ENCODE assay signal across 20 cellular contexts in genomic region chr14:31275731-31276130, GRCh38.
"Had no signal": no experiment of that assay in that cellular context is flagged by ENCODE, and none has a peak within 500 bp of the region (broad histone marks: within the 10 kb centered on the region; RNA-seq: fewer than 3 reads in every experiment).

No MANE protein-coding gene starts in this region.

- ATAC-seq: activated T-cell treated with anti-CD3 and anti-CD28 coated beads, Interleukin-2, amount 50 U/mL, for 72 hours; lower lobe of right lung; stimulated activated memory B cell treated with anti-CD40 and anti-IgM and Interleukin-4, amounts not matched to agents 10 μg/mL and 1 μg/mL and 100 μg/mL, for 72 hours had no signal

- DNase-seq: activated CD4-positive, CD25-positive, alpha-beta regulatory T cell treated with anti-CD3 and anti-CD28 coated beads, Interleukin-2, amount 50 U/mL, for 72 hours; activated CD8-positive, alpha-beta memory T cell treated with anti-CD3 and anti-CD28 coated beads for 24 hours; activated CD8-positive, alpha-beta memory T cell treated with anti-CD3 and anti-CD28 coated beads, Interleukin-2, amount 50 U/mL, for 48 hours; activated effector memory CD4-positive, alpha-beta T cell treated with anti-CD3 and anti-CD28 coated beads, Interleukin-2, amount 50 U/mL, for 16 hours; activated naive CD4-positive, alpha-beta T cell treated with anti-CD3 and anti-CD28 coated beads, Interleukin-2, amount 50 U/mL, for 16 hours; activated T-cell treated with anti-CD3 and anti-CD28 coated beads, Interleukin-2, amount 50 U/mL, for 72 hours; aorta; hypothalamus; lower lobe of right lung; midbrain; sigmoid colon; stimulated activated CD4-positive, alpha-beta T cell treated with anti-CD3 and anti-CD28 coated beads, Interleukin-4, amount 100 ng/mL, for 4 hours; testis had no signal

- H3K9me3 ChIP-seq: testis had no signal

- H3K79me2 ChIP-seq: parathyroid adenoma had no signal

- H3K9ac ChIP-seq: parathyroid adenoma had no signal

- FAIRE-seq: frontal cortex, keratinocyte had no signal

- H3K4me1 ChIP-seq: breast epithelium, lower lobe of right lung, parathyroid adenoma, sigmoid colon, testis had no signal

- H2AFZ ChIP-seq: parathyroid adenoma had no signal

- H3K27ac ChIP-seq: breast epithelium, coronary artery, lower lobe of right lung, parathyroid adenoma, sigmoid colon, testis, VCaP had no signal

- H3K27me3 ChIP-seq: breast epithelium, sigmoid colon, testis had no signal

- H3K36me3 ChIP-seq: breast epithelium, lower lobe of right lung, sigmoid colon had no signal

- H3K4me3 ChIP-seq: breast epithelium, coronary artery, lower lobe of right lung, sigmoid colon, testis had no signal
